Comparison of ENCODE assay signal across 8 cellular contexts in the genomic region with DNA sequence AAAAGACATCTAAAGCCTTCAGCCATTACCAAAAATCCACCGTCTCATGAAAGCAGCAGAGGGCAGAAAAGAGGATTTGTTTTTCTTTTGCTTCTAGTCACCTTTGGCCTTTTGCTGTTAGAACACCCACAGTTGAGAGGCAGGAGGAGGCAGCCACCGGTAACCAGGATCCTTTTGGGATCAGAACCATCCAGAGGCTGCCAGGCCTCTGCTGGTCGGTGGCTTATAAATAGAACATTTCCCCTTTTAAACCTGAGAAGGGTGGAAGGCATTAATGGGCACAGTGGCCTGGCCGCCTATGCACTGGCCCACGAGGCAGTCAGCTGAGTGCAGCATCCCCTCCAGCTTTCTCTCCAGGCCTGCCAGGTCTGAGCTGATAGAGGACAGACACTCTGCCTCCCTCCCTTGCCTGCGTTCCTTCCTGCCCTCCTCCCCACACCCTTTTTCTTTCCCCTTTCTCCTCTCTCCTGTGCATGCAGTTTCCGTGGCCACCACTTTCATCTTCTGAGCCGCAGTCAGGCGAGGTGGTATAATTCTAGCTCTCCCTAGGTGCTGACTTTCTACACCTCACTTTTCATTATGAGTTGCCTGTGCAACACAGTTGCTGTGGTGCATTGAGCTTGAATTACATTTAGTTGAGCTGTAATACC.
DNase-seq lines count a peak whose midpoint lies in the region; ATAC-seq, FAIRE-seq and TF ChIP-seq lines count a peak whose summit lies in the region.

No MANE protein-coding gene starts in this region.

- H3K4me3 ChIP-seq in choroid plexus epithelial cell (ENCODE audit: low read depth, low read length), result no peak overlapping the region

- DNase-seq in GM12892 (ENCODE audit: insufficient read length), result no peak
- DNase-seq in choroid plexus epithelial cell (ENCODE audit: low read depth), result peak; percentile 48
- DNase-seq in sciatic nerve (ENCODE audit: low spot score), result peak; percentile 62
- DNase-seq in A172 (ENCODE audit: low spot score), result no peak
- no peak for DNase-seq in dedifferentiated amniotic fluid mesenchymal stem cell (ENCODE audit: extremely low spot score)
- DNase-seq in KG1 (lab: John Stamatoyannopoulos, UW), result no peak

- TF ChIP-seq POLR2A in GM12892 (IDR thresholded peaks at IDR 0.05; ENCODE audit: low read depth, low read length), result peak; percentile 67

- TF ChIP-seq CTCF in choroid plexus epithelial cell (conservative IDR thresholded peaks at IDR 0.05; ENCODE audit: low read depth, low read length), result peak; percentile 29

- peak; percentile 98 for FAIRE-seq in GM12892 (lab: Jason Lieb, UNC)

- intact Hi-C loops in sciatic nerve (cut with DNase I), result no loop called here

- ATAC-seq in GM19455 (IDR thresholded peaks at IDR 0.05; ENCODE audit: unreplicated experiment) (peak; percentile 48), HG03439 (IDR thresholded peaks at IDR 0.05; ENCODE audit: unreplicated experiment) (peak; percentile 64), sciatic nerve (peak; percentile 86)

Comparison
In these comparisons a context has a peak if more than half of its experiments do, and no peak if none do; other contexts are left out.
1. DNase-seq: peak in choroid plexus epithelial cell (single experiment) and sciatic nerve (single experiment); none in GM12892 (single experiment), A172 (single experiment), dedifferentiated amniotic fluid mesenchymal stem cell (single experiment) and KG1 (single experiment).
2. Peak in every context shown above with its lines, with median percentiles within 50 percentile points of each other: ATAC-seq.